Comparison of ENCODE assay signal across 16 cellular contexts in genomic region chr9:136531186-136531903, GRCh38. TPM values are rescaled to one million over a fixed set of nuclear protein-coding genes. Genes with fewer than 3 reads are reported as not detected.
DNase-seq lines count a peak whose midpoint lies in the region; ATAC-seq and TF ChIP-seq lines count a peak whose summit lies in the region.
"Had no signal": no experiment of that assay in that cellular context is flagged by ENCODE, and none has a peak within 500 bp of the region (broad histone marks: within the 10 kb centered on the region; RNA-seq: fewer than 3 reads in every experiment).

No MANE protein-coding gene starts in this region.

- TF ChIP-seq CTCF in mucosa of descending colon (IDR thresholded peaks at IDR 0.05), result no peak
- TF ChIP-seq CTCF in tibial nerve (IDR thresholded peaks at IDR 0.05), result no peak

- H3K9me3 Mint-ChIP-seq in activated naive CD4-positive, alpha-beta T cell treated with anti-CD3 and anti-CD28 coated beads, Interleukin-2, amount 50 U/mL, for 24 hours, result no peaks in the 10 kb centered on the region
- no peaks in the 10 kb centered on the region for H3K9me3 Mint-ChIP-seq in activated naive CD4-positive, alpha-beta T cell treated with anti-CD3 and anti-CD28 coated beads, Interleukin-2, amount 50 U/mL, for 72 hours
- H3K9me3 Mint-ChIP-seq in central memory CD8-positive, alpha-beta T cell, result no peaks in the 10 kb centered on the region
- H3K9me3 Mint-ChIP-seq: activated T-helper 1 cell treated with anti-CD3 and anti-CD28 coated beads, Interleukin-12 subunit alpha, Interleukin-12 subunit beta, Interleukin-2, Interleukin-4 antibody, amounts not matched to agents 30 ng/mL and 10 ng/mL and 1 ng/mL, durations not matched to agents 14 hours and 24 hours and 36 hours; neural crest cell had no signal

- no peak for ATAC-seq in activated naive CD4-positive, alpha-beta T cell treated with anti-CD3 and anti-CD28 coated beads, Interleukin-2, amount 50 U/mL, for 72 hours
- ATAC-seq in central memory CD8-positive, alpha-beta T cell (replicated peaks; ENCODE audit: extremely low read depth, poor library complexity, severe bottlenecking), result no peak
- ATAC-seq in mucosa of descending colon, result peak; percentile 7
- ATAC-seq: SK-N-SH treated with all-trans-retinoic acid at 6 μM for 48 hours had no signal

- no peaks in the 10 kb centered on the region for H3K27me3 ChIP-seq in tibial nerve
- H3K27me3 ChIP-seq: vagina had no signal

- WGBS in tibial nerve, 2 donors, result 50 to 63% methylated on average over 17 to 28 of the region's 37 CpGs

- H3K27ac Mint-ChIP-seq in activated naive CD4-positive, alpha-beta T cell treated with anti-CD3 and anti-CD28 coated beads, Interleukin-2, amount 50 U/mL, for 24 hours, result peak overlapping the region; percentile 30
- H3K27ac Mint-ChIP-seq in activated naive CD4-positive, alpha-beta T cell treated with anti-CD3 and anti-CD28 coated beads, Interleukin-2, amount 50 U/mL, for 72 hours, result peak overlapping the region in 1 of 2 donors; percentile 88
- H3K27ac Mint-ChIP-seq in central memory CD8-positive, alpha-beta T cell (ENCODE audit: low read depth), result peak overlapping the region; percentile 87

- H3K4me1 ChIP-seq in mucosa of descending colon (ENCODE audit: low read depth), result peaks cover 90% of the 10 kb centered on the region
- H3K4me1 ChIP-seq in tibial nerve, result peaks cover 0 to 95% (median 85%) of the 10 kb centered on the region in 4 donors

- peak overlapping the region; percentile 21 to 86 (median 48) for H3K27ac ChIP-seq in tibial nerve
- H3K27ac ChIP-seq: KMS-11, vagina had no signal

- H3K9me3 ChIP-seq in mucosa of descending colon (no peaks in the 10 kb centered on the region), tibial nerve (no peaks in the 10 kb centered on the region)
- H3K9me3 ChIP-seq: vagina had no signal

- peaks cover 1% of the 10 kb centered on the region for H3K36me3 Mint-ChIP-seq in activated naive CD4-positive, alpha-beta T cell treated with anti-CD3 and anti-CD28 coated beads, Interleukin-2, amount 50 U/mL, for 24 hours
- peaks cover 0 to 6% of the 10 kb centered on the region in 2 donors for H3K36me3 Mint-ChIP-seq in activated naive CD4-positive, alpha-beta T cell treated with anti-CD3 and anti-CD28 coated beads, Interleukin-2, amount 50 U/mL, for 72 hours
- peaks cover 14% of the 10 kb centered on the region for H3K36me3 Mint-ChIP-seq in central memory CD8-positive, alpha-beta T cell (ENCODE audit: insufficient read depth)

- peaks cover 44% of the 10 kb centered on the region for H3K4me1 Mint-ChIP-seq in activated naive CD4-positive, alpha-beta T cell treated with anti-CD3 and anti-CD28 coated beads, Interleukin-2, amount 50 U/mL, for 24 hours
- H3K4me1 Mint-ChIP-seq in central memory CD8-positive, alpha-beta T cell, result peaks cover 29% of the 10 kb centered on the region

- no peak for TF ChIP-seq EP300 in tibial nerve (IDR thresholded peaks at IDR 0.05)

- H3K27me3 Mint-ChIP-seq in activated naive CD4-positive, alpha-beta T cell treated with anti-CD3 and anti-CD28 coated beads, Interleukin-2, amount 50 U/mL, for 24 hours, result no peaks in the 10 kb centered on the region
- H3K27me3 Mint-ChIP-seq in central memory CD8-positive, alpha-beta T cell, result no peaks in the 10 kb centered on the region

- intact Hi-C loops in mucosa of descending colon (cut with DNase I, micrococcal nuclease), result no loop called here

- H3K4me3 ChIP-seq in mucosa of descending colon, result no peak overlapping the region
- H3K4me3 ChIP-seq in tibial nerve, result no peak overlapping the region
- H3K4me3 ChIP-seq: vagina had no signal

- DNase-seq in activated naive CD4-positive, alpha-beta T cell treated with anti-CD3 and anti-CD28 coated beads, Interleukin-2, amount 50 U/mL, for 72 hours (ENCODE audit: low spot score in 2 of 2), result no peak
- DNase-seq in central memory CD8-positive, alpha-beta T cell (ENCODE audit: low spot score in 2 of 2), result no peak
- DNase-seq in mucosa of descending colon (peak in 2 of 3 donors; percentile 51 to 70), tibial nerve (ENCODE audit: low spot score in 2 of 2) (no peak), NCI-H748 (lab: John Stamatoyannopoulos, UW; ENCODE audit: unreplicated experiment) (no peak), activated gamma-delta T cell treated with Interleukin-2 at 50 U/mL for 16 hours (no peak), NK-92 (lab: John Stamatoyannopoulos, UW; ENCODE audit: unreplicated experiment) (no peak)
- DNase-seq: activated CD4-positive, CD25-positive, alpha-beta regulatory T cell; DMS53; NCI-H2081 had no signal

- no peak for TF ChIP-seq POLR2A in tibial nerve (IDR thresholded peaks at IDR 0.05)

- H3K36me3 ChIP-seq in mucosa of descending colon (ENCODE audit: low read depth) (no peaks in the 10 kb centered on the region), tibial nerve (no peaks in the 10 kb centered on the region)
- H3K36me3 ChIP-seq: vagina had no signal

- peak overlapping the region; percentile 55 for H3K4me3 Mint-ChIP-seq in activated naive CD4-positive, alpha-beta T cell treated with anti-CD3 and anti-CD28 coated beads, Interleukin-2, amount 50 U/mL, for 24 hours
- H3K4me3 Mint-ChIP-seq in central memory CD8-positive, alpha-beta T cell, result peak overlapping the region; percentile 52

RNA-seq across cellular contexts. Expression of gene NOTCH1, which starts 14.5 kb away (rescaled TPM):
- 10 to 100 TPM; 76.4 to 85.5 TPM for total RNA-seq in activated naive CD4-positive, alpha-beta T cell treated with anti-CD3 and anti-CD28 coated beads, Interleukin-2, amount 50 U/mL, for 72 hours
- 100 to 1,000 TPM in 1 of 3 donors, 10 to 100 TPM in 2; 59.0 to 101 (median 72.6) TPM for total RNA-seq in mucosa of descending colon
- total RNA-seq in tibial nerve, result 10 to 100 TPM; 29.3 to 65.4 (median 41.5) TPM

RNA-seq across cellular contexts. Expression of gene SEC16A, which starts 48.5 kb away (rescaled TPM):
- total RNA-seq in activated naive CD4-positive, alpha-beta T cell treated with anti-CD3 and anti-CD28 coated beads, Interleukin-2, amount 50 U/mL, for 72 hours, result 10 to 100 TPM; 56.6 to 79.5 TPM
- total RNA-seq in mucosa of descending colon, result 10 to 100 TPM; 60.0 to 69.5 (median 69.3) TPM
- total RNA-seq in tibial nerve, result 10 to 100 TPM; 45.8 to 67.5 (median 47.9) TPM

Comparison
In these comparisons a context has a peak if more than half of its experiments do, and no peak if none do; other contexts are left out.
1. DNase-seq: peak in mucosa of descending colon (2 of 3); none in activated naive CD4-positive, alpha-beta T cell treated with anti-CD3 and anti-CD28 coated beads, Interleukin-2, amount 50 U/mL, for 72 hours (0 of 2), central memory CD8-positive, alpha-beta T cell (0 of 2), tibial nerve (0 of 2), NCI-H748 (single experiment), activated gamma-delta T cell treated with Interleukin-2 at 50 U/mL for 16 hours (single experiment) and NK-92 (single experiment).